ENCODE assay signal across 8 cellular contexts in the genomic region with DNA sequence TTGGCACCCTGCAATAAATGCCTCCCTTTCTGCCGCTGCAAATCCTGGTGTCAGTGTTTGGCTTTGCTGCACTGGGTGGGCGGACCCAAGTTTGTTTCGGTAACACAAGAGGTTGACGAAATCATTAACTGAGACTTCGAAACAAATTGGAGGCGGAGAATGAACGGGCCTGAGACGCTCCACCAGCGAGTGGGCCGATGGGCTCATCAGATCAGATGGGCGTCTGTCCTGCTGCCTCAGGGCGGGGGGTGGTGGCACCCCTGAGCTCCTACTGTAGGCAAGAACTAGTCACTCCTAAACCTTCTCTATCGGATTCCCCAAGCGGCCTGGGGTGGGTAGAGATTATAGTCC. TPM values are rescaled to one million over a fixed set of nuclear protein-coding genes. Genes with fewer than 3 reads are reported as not detected.
A peak's percentile ranks its signal among the peaks of the same experiment; 100 is the strongest.
DNase-seq lines count a peak whose midpoint lies in the region; ATAC-seq and TF ChIP-seq lines count a peak whose summit lies in the region.

No MANE protein-coding gene starts in this region.

- CTCF ChIA-PET in HCT116 (lab: Charles Lee) = interaction anchor here (1.6 kb wide), 1 partner anchor 25 kb away, joined by 5 read pairs; no protein-coding TSS in a partner anchor

- H3K9me3 ChIP-seq in HCT116 (ENCODE audit: control insufficient read depth in 1 of 2, insufficient read depth in 1 of 2, low read depth in 1 of 2, low read length in 2 of 2) (peaks cover 0 to 4% of the 10 kb centered on the region in 2 experiments; a peak in 1 of 4 replicates), iPS DF 6.9 (ENCODE audit: control insufficient read depth, insufficient read depth, low read length) (no peaks in the 10 kb centered on the region), gastrocnemius medialis (no peaks in the 10 kb centered on the region)

- no peak for TF ChIP-seq RAD21 in HCT116 (IDR thresholded peaks at IDR 0.05; ENCODE audit: low read depth)

- H2AFZ ChIP-seq in HCT116 (ENCODE audit: low read depth, low read length, poor library complexity, severe bottlenecking) = no peak overlapping the region

- ATAC-seq in HCT116 (no peak), gastrocnemius medialis (peak; percentile 16 to 29)

- H3K4me1 ChIP-seq in HCT116 (ENCODE audit: control insufficient read depth in 1 of 2, insufficient read depth in 2 of 2, low read length in 2 of 2) = peaks cover 7 to 16% of the 10 kb centered on the region in 2 experiments; a peak in 2 of 4 replicates
- peaks cover 3% of the 10 kb centered on the region for H3K4me1 ChIP-seq in iPS DF 6.9 (ENCODE audit: control insufficient read depth, insufficient read depth, low read length)
- peaks cover 7 to 16% of the 10 kb centered on the region in 2 donors for H3K4me1 ChIP-seq in gastrocnemius medialis

- in situ Hi-C loops in gastrocnemius medialis (cut with MboI; ENCODE audit: low sequenced_read_pairs in 4 of 4) = no loop called here

- H3K4me3 ChIP-seq in HCT116 (replicated peaks in 1 of 2; ENCODE audit: low read depth in 1 of 2, low read length in 2 of 2) = peak overlapping the region; percentile 55 to 69; a peak in 3 of 4 replicates
- peak overlapping the region; percentile 37; the same call in 1 of the 2 replicates for H3K4me3 ChIP-seq in iPS DF 6.9 (ENCODE audit: low read length)
- peak overlapping the region; percentile 74 to 92 (median 83) for H3K4me3 ChIP-seq in gastrocnemius medialis

- H3K9ac ChIP-seq in HCT116 (ENCODE audit: low read length) = peak overlapping the region; percentile 59; the same call in 1 of the 2 replicates

- peak; percentile 66 for DNase-seq in AG20443 (ENCODE audit: low spot score)
- DNase-seq in HCT116 (ENCODE audit: low read depth, low spot score) = no peak
- peak; percentile 25 for DNase-seq in amniotic stem cell (lab: John Stamatoyannopoulos, UW)
- no peak for DNase-seq in iPS DF 6.9 (ENCODE audit: low read depth, low spot score)
- DNase-seq in gastrocnemius medialis = peak in 1 of 2 donors; percentile 40
- DNase-seq in hippocampal formation (lab: John Stamatoyannopoulos, UW) = no peak
- DNase-seq in NCI-H2029 (lab: John Stamatoyannopoulos, UW) = no peak
- no peak for DNase-seq in GDM1 (lab: John Stamatoyannopoulos, UW)

- no peak for TF ChIP-seq CTCF in HCT116 (IDR thresholded peaks at IDR 0.05 in 2 of 3, conservative IDR thresholded peaks at IDR 0.05 in 1 of 3; ENCODE audit: borderline replicate concordance in 1 of 3, insufficient read depth in 1 of 3, low read depth in 2 of 3, low read length in 2 of 3)
- TF ChIP-seq CTCF in gastrocnemius medialis (IDR thresholded peaks at IDR 0.05 in 4 of 5, conservative IDR thresholded peaks at IDR 0.05 in 1 of 5) = no peak

- intact Hi-C loops in HCT116 (cut with micrococcal nuclease) = no loop called here
- intact Hi-C loops in gastrocnemius medialis (cut with DNase I; ENCODE audit: low total_unique reads) = loop anchor here (1.0 kb wide), 1 partner anchor 19 kb away; no protein-coding TSS in a partner anchor

- H3K9me2 ChIP-seq in HCT116 (ENCODE audit: insufficient read depth) = no peaks in the 10 kb centered on the region

- POLR2A ChIA-PET in HCT116 (lab: Charles Lee) = no interaction called here

- no peaks in the 10 kb centered on the region for H3K79me2 ChIP-seq in HCT116 (ENCODE audit: insufficient read depth, low read length)

- TF ChIP-seq POLR2A in HCT116 (IDR thresholded peaks at IDR 0.05; ENCODE audit: borderline replicate concordance, extremely low read depth, insufficient read depth, insufficient read length) = no peak
- TF ChIP-seq POLR2A in gastrocnemius medialis (IDR thresholded peaks at IDR 0.05) = no peak

- H3K4me2 ChIP-seq in HCT116 (ENCODE audit: low read length) = peak overlapping the region; percentile 94

- RAD21 ChIA-PET in HCT116 (lab: Charles Lee; ENCODE audit: low non-redundant PET in 1 of 2, low total read pairs in 2 of 2, uncharacterized antibody in 2 of 2, unreplicated experiment in 2 of 2) = no interaction called here

- H3K36me3 ChIP-seq in HCT116 (ENCODE audit: control insufficient read depth in 1 of 2, insufficient read depth in 2 of 2, low read length in 2 of 2) (no peaks in the 10 kb centered on the region), iPS DF 6.9 (ENCODE audit: control insufficient read depth, insufficient read depth, low read length) (no peaks in the 10 kb centered on the region), gastrocnemius medialis (no peaks in the 10 kb centered on the region)

- no CpG with 5 or more reads among the region's 14 CpGs for WGBS in iPS DF 6.9 (ENCODE audit: insufficient coverage, insufficient read length)

- H3K27me3 ChIP-seq in HCT116 (ENCODE audit: insufficient read depth, low read length) = no peaks in the 10 kb centered on the region
- H3K27me3 ChIP-seq in iPS DF 6.9 (ENCODE audit: control insufficient read depth, insufficient read depth, low read length) = no peaks in the 10 kb centered on the region
- H3K27me3 ChIP-seq in gastrocnemius medialis = no peaks in the 10 kb centered on the region

- H3K27ac ChIP-seq in HCT116 (ENCODE audit: low read depth, low read length) = peak overlapping the region; percentile 63; the same call in 1 of the 2 replicates
- H3K27ac ChIP-seq in iPS DF 6.9 (ENCODE audit: low read length) = no peak overlapping the region
- peak overlapping the region; percentile 83 to 88 (median 84) for H3K27ac ChIP-seq in gastrocnemius medialis

- BruUV-seq in HCT116 (replicated peaks; lab: Mats Ljungman, UMichigan) = no TSS peak

- H4K20me1 ChIP-seq in HCT116 (ENCODE audit: insufficient read depth) = no peaks in the 10 kb centered on the region

TF ChIP-seq in HCT116, 20 proteins besides CTCF, POLR2A, EP300 and RAD21 (continues in another document):
- no peak for TF ChIP-seq EGR1 (IDR thresholded peaks at IDR 0.05; ENCODE audit: low read depth)
- TF ChIP-seq SRF (IDR thresholded peaks at IDR 0.05; ENCODE audit: low read depth) = no peak
- no peak for TF ChIP-seq ZFX (IDR thresholded peaks at IDR 0.05)
- no peak for TF ChIP-seq ZNF274 (IDR thresholded peaks at IDR 0.05; ENCODE audit: low read depth, low read length)
- TF ChIP-seq ZBTB33 (IDR thresholded peaks at IDR 0.05; ENCODE audit: extremely low read depth, insufficient replicate concordance, low read length) = no peak
- TF ChIP-seq FOSL1 (IDR thresholded peaks at IDR 0.05; ENCODE audit: low read depth) = no peak
- no peak for TF ChIP-seq CBX3 (IDR thresholded peaks at IDR 0.05; ENCODE audit: low read depth)
- TF ChIP-seq POLR2AphosphoS5 (IDR thresholded peaks at IDR 0.05; ENCODE audit: low read depth, low read length) = no peak
- TF ChIP-seq SIN3A (IDR thresholded peaks at IDR 0.05; ENCODE audit: low read depth) = no peak
- no peak for TF ChIP-seq SP1 (IDR thresholded peaks at IDR 0.05; ENCODE audit: low read depth)
- no peak for TF ChIP-seq ATF3 (IDR thresholded peaks at IDR 0.05)
- TF ChIP-seq, protein P1, sequence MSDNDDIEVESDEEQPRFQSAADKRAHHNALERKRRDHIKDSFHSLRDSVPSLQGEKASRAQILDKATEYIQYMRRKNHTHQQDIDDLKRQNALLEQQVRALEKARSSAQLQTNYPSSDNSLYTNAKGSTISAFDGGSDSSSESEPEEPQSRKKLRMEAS (IDR thresholded peaks at IDR 0.05) = no peak
- TF ChIP-seq EZH2phosphoT487 (IDR thresholded peaks at IDR 0.05; ENCODE audit: borderline replicate concordance) = no peak

RNA-seq across cellular contexts. Expression of gene CAPN5, which starts 0.9 kb away (rescaled TPM):
- total RNA-seq in HCT116 (2021; ENCODE audit: unreplicated experiment) (8.6 TPM), gastrocnemius medialis (10 to 100 TPM in 1 of 4 donors, 1 to 10 TPM in 1, under 1 TPM in 2; 0.58 to 12.4 (median 1.5) TPM)
- 8.8 and 9.8 TPM in 2 replicates for polyA plus RNA-seq in HCT116 (2012)

RNA-seq across cellular contexts. Expression of gene B3GNT6, which starts 31.7 kb away (rescaled TPM):
- total RNA-seq in HCT116 (2021; ENCODE audit: unreplicated experiment) (not detected), gastrocnemius medialis (under 1 TPM in 1 of 4 donors, not detected in 3; 0.10 TPM)
- not detected in 2 replicates for polyA plus RNA-seq in HCT116 (2012)

RNA-seq across cellular contexts. Expression of gene OMP, which starts 36.8 kb away (rescaled TPM):
- not detected for total RNA-seq in HCT116 (2021; ENCODE audit: unreplicated experiment)
- polyA plus RNA-seq in HCT116 (2012) = 0.38 TPM in 1 of 2 replicates, not detected in the other
- not detected for total RNA-seq in gastrocnemius medialis

Comparison
In these comparisons a context has a peak if more than half of its experiments do, and no peak if none do; other contexts are left out.
1. DNase-seq: peak in AG20443 (single experiment) and amniotic stem cell (single experiment); none in HCT116 (single experiment), iPS DF 6.9 (single experiment), hippocampal formation (0 of 2), NCI-H2029 (single experiment) and GDM1 (single experiment).
2. Peak in every context shown above with its lines, with median percentiles within 50 percentile points of each other: H3K4me3 ChIP-seq.